In the genomic region with DNA sequence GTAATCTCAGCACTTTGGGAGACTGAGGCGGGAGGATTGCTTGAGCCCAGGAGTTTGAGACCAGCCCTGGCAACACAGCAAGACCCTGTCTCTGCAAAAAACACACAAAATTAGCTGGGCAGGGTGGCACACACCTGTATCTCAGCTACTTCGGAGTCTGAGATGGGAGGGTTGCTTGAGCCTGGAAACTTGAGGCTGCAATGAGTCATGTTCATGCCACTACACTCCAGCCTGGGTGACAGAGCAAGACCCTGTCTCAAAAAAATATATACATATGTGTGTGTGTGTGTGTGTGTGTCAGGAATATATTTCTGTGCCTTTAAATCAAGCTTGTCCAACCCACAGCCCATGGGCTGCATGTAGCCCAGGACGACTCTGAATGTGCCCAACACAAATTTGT, we compare ENCODE assay signal across 24 cellular contexts.
"Had no signal": no experiment of that assay in that cellular context is flagged by ENCODE, and none has a peak within 500 bp of the region (broad histone marks: within the 10 kb centered on the region; RNA-seq: fewer than 3 reads in every experiment).

No MANE protein-coding gene starts in this region.

- DNase-seq: activated CD4-positive, alpha-beta memory T cell treated with anti-CD3 and anti-CD28 coated beads, Interleukin-2, amount 10 ng/mL, durations not matched to agents 7 days and 5 days; activated CD4-positive, alpha-beta T cell treated with anti-CD3 and anti-CD28 coated beads for 36 hours; activated CD4-positive, alpha-beta T cell treated with anti-CD3 and anti-CD28 coated beads, Interleukin-2, amount 50 U/mL, for 1 hour; activated gamma-delta T cell; activated naive CD4-positive, alpha-beta T cell treated with anti-CD3 and anti-CD28 coated beads for 36 hours; activated T-cell treated with anti-CD3 and anti-CD28 coated beads for 4 hours; activated T-cell treated with anti-CD3 and anti-CD28 coated beads, Interleukin-2, amount 50 U/mL, for 48 hours; aorta; central memory CD4-positive, alpha-beta T cell; Karpas-422; MM.1S; NCI-H1105; NCI-H1436 treated with DMSO at 0.1 percent for 48 hours; NCI-H187 treated with DMSO at 0.1 percent for 48 hours; NCI-H2081 treated with DMSO at 0.1 percent for 48 hours; NCI-H446; NCI-H524; PC-3; T-cell; T-helper 2 cell; WERI-Rb-1 had no signal

- H3K36me3 ChIP-seq: WERI-Rb-1 had no signal

- H3K27ac ChIP-seq: WERI-Rb-1 had no signal

- ATAC-seq: activated CD4-positive, alpha-beta T cell treated with anti-CD3 and anti-CD28 coated beads for 36 hours; activated T-helper 17 cell treated with anti-CD3 and anti-CD28 coated beads, Interleukin-2, amount 50 U/mL, for 72 hours; PC-3; T-cell had no signal

- FAIRE-seq: bronchial epithelial cell, RCC 7860 had no signal
